ENCODE assay signal across 9 cellular contexts in genomic region chr1:37947364-37947763, GRCh38. TPM values are rescaled to one million over a fixed set of nuclear protein-coding genes. Genes with fewer than 3 reads are reported as not detected.
DNase-seq lines count a peak whose midpoint lies in the region; ATAC-seq and TF ChIP-seq lines count a peak whose summit lies in the region.
"Had no signal": no experiment of that assay in that cellular context is flagged by ENCODE, and none has a peak within 500 bp of the region (broad histone marks: within the 10 kb centered on the region; RNA-seq: fewer than 3 reads in every experiment).

No MANE protein-coding gene starts in this region.

- no peak overlapping the region for H3K27ac Mint-ChIP-seq in nephron progenitor cell

- H3K36me3 ChIP-seq in BLaER1 treated with 17β-estradiol and CSF1 and Interleukin-3, amounts not matched to agents 10 nM and 100 nM = peaks cover 0 to 29% (median 13%) of the 10 kb centered on the region in 11 experiments; a peak in 15 of 22 replicates
- H3K36me3 ChIP-seq in mammary epithelial cell (ENCODE audit: insufficient read depth, low read length) = no peaks in the 10 kb centered on the region

- H3K27ac ChIP-seq in BLaER1 treated with 17β-estradiol and CSF1 and Interleukin-3, amounts not matched to agents 10 nM and 100 nM = peak overlapping the region; percentile 72 to 91 (median 85)
- H3K27ac ChIP-seq in HL-60 (replicated peaks) (peak overlapping the region; percentile 73; the same call in 1 of the 2 replicates), mammary epithelial cell (ENCODE audit: insufficient read depth, low read depth, low read length) (no peak overlapping the region), RWPE1 (no peak overlapping the region)

- no peaks in the 10 kb centered on the region for H3K36me3 Mint-ChIP-seq in nephron progenitor cell (ENCODE audit: low read depth)

- no peaks in the 10 kb centered on the region for H3K27me3 Mint-ChIP-seq in nephron progenitor cell (ENCODE audit: low read depth, poor library complexity)

- H3K79me2 ChIP-seq in mammary epithelial cell (ENCODE audit: insufficient read depth, low read length) = no peaks in the 10 kb centered on the region

- peak overlapping the region; percentile 96 for H3K4me3 Mint-ChIP-seq in nephron progenitor cell

- H3K27me3 ChIP-seq in BLaER1 treated with 17β-estradiol and CSF1 and Interleukin-3, amounts not matched to agents 10 nM and 100 nM = no peaks in the 10 kb centered on the region
- H3K27me3 ChIP-seq in HL-60 (ENCODE audit: insufficient read depth, poor library complexity, severe bottlenecking) (no peaks in the 10 kb centered on the region), mammary epithelial cell (ENCODE audit: insufficient read depth, low read length) (no peaks in the 10 kb centered on the region)

- no peaks in the 10 kb centered on the region for H3K9me3 Mint-ChIP-seq in nephron progenitor cell

- ATAC-seq in GM21360 (IDR thresholded peaks at IDR 0.05; ENCODE audit: unreplicated experiment) (no peak), GM19397 (IDR thresholded peaks at IDR 0.05; ENCODE audit: unreplicated experiment) (no peak)
- ATAC-seq: PC-3 had no signal

- peak overlapping the region; percentile 68 for H2AFZ ChIP-seq in mammary epithelial cell (ENCODE audit: low read depth, low read length)

- peaks cover 23% of the 10 kb centered on the region for H3K4me1 Mint-ChIP-seq in nephron progenitor cell

- H3K9me3 ChIP-seq in BLaER1 treated with 17β-estradiol and CSF1 and Interleukin-3, amounts not matched to agents 10 nM and 100 nM (replicated peaks in 1 of 11) = no peaks in the 10 kb centered on the region
- H3K9me3 ChIP-seq in mammary epithelial cell (replicated peaks; ENCODE audit: insufficient read depth, low read length) = no peaks in the 10 kb centered on the region

- peaks cover 30 to 54% (median 40%) of the 10 kb centered on the region in 10 experiments for H3K4me1 ChIP-seq in BLaER1 treated with 17β-estradiol and CSF1 and Interleukin-3, amounts not matched to agents 10 nM and 100 nM
- peaks cover 3% of the 10 kb centered on the region for H3K4me1 ChIP-seq in mammary epithelial cell (ENCODE audit: insufficient read depth, low read length)

- no TSS peak for BruUV-seq in mammary epithelial cell (replicated peaks; lab: Mats Ljungman, UMichigan)

- TF ChIP-seq CTCF in HL-60 (IDR thresholded peaks at IDR 0.05; ENCODE audit: insufficient read depth, low read length) = no peak
- no peak for TF ChIP-seq CTCF in mammary epithelial cell (conservative IDR thresholded peaks at IDR 0.05 in 1 of 2, IDR thresholded peaks at IDR 0.05 in 1 of 2; ENCODE audit: extremely low read depth in 1 of 2, insufficient read depth in 1 of 2, low read depth in 1 of 2, low read length in 2 of 2)
- no peak for TF ChIP-seq CTCF in nephron progenitor cell (IDR thresholded peaks at IDR 0.05)
- no peak for TF ChIP-seq CTCF in RWPE1 (conservative IDR thresholded peaks at IDR 0.05; ENCODE audit: low read depth)
- no peak for TF ChIP-seq CTCF in GM10266 (IDR thresholded peaks at IDR 0.05; ENCODE audit: control insufficient read depth, insufficient read depth, low read depth, missing control alignments)

- CTCF ChIA-PET in mammary epithelial cell (lab: Charles Lee; ENCODE audit: low non-redundant PET) = no interaction called here
- CTCF ChIA-PET in RWPE1 (lab: Yijun Ruan, JAX) = no interaction called here

- intact Hi-C loops in mammary epithelial cell (cut with micrococcal nuclease) = loop anchor here (2.0 kb wide), 1 partner anchor 15 kb away; no protein-coding TSS in a partner anchor

- WGBS in mammary epithelial cell (ENCODE audit: low coverage, missing lambda C conversion rate) = 74% methylated on average over 5 of the region's 6 CpGs

- in situ Hi-C loops in mammary epithelial cell (cut with MboI; ENCODE audit: low sequenced_read_pairs in 2 of 2) = no loop called here

- no peaks in the 10 kb centered on the region for H4K20me1 ChIP-seq in BLaER1 treated with 17β-estradiol and CSF1 and Interleukin-3, amounts not matched to agents 10 nM and 100 nM
- no peaks in the 10 kb centered on the region for H4K20me1 ChIP-seq in mammary epithelial cell (ENCODE audit: insufficient read depth, low read length)

- POLR2A ChIA-PET in RWPE1 (lab: Yijun Ruan, JAX; ENCODE audit: low non-redundant PET) = no interaction called here

- H3K4me2 ChIP-seq in BLaER1 treated with 17β-estradiol and CSF1 and Interleukin-3, amounts not matched to agents 10 nM and 100 nM = peak overlapping the region; percentile 89 to 98 (median 95)
- no peak overlapping the region for H3K4me2 ChIP-seq in mammary epithelial cell (ENCODE audit: insufficient read depth, low read depth, low read length)

- DNase-seq in HL-60 (ENCODE audit: low read depth in 1 of 2, low spot score in 1 of 2) = no peak
- no peak for DNase-seq in mammary epithelial cell
- DNase-seq in nephron progenitor cell = no peak
- no peak for DNase-seq in RWPE1 (ENCODE audit: low spot score)
- DNase-seq in GM10266 (ENCODE audit: extremely low spot score) = no peak
- DNase-seq: PC-3 had no signal

- H3K9ac ChIP-seq in BLaER1 treated with 17β-estradiol and CSF1 and Interleukin-3, amounts not matched to agents 10 nM and 100 nM = peak overlapping the region; percentile 70 to 92 (median 84); a peak in 19 of 22 replicates
- no peak overlapping the region for H3K9ac ChIP-seq in mammary epithelial cell (ENCODE audit: insufficient read depth, low read length)

- dilution Hi-C loops in mammary epithelial cell (cut with HindIII; ENCODE audit: low sequenced_read_pairs) = no loop called here

- peak overlapping the region; percentile 66 to 92 (median 80); a peak in 16 of 20 replicates for H3K4me3 ChIP-seq in BLaER1 treated with 17β-estradiol and CSF1 and Interleukin-3, amounts not matched to agents 10 nM and 100 nM
- H3K4me3 ChIP-seq in HL-60 (replicated peaks; ENCODE audit: insufficient read depth, low read length) (peak overlapping the region; percentile 79), mammary epithelial cell (replicated peaks in 1 of 3; ENCODE audit: insufficient read depth in 1 of 3, low read depth in 2 of 3, low read length in 3 of 3) (no peak overlapping the region)

RNA-seq across cellular contexts. Expression of gene INPP5B, which starts 0.5 kb away (rescaled TPM):
- 10 to 100 TPM; 11.2 to 17.5 TPM for total RNA-seq in mammary epithelial cell
- polyA plus RNA-seq in mammary epithelial cell = 4.5 TPM
- polyA minus RNA-seq in mammary epithelial cell = 10.5 TPM

RNA-seq across cellular contexts. Expression of gene SF3A3, which starts 42.5 kb away (rescaled TPM):
- 10 to 100 TPM; 55.7 to 73.8 TPM for total RNA-seq in mammary epithelial cell
- polyA plus RNA-seq in mammary epithelial cell = 45.0 TPM
- polyA minus RNA-seq in mammary epithelial cell = 304 TPM

RNA-seq across cellular contexts. Expression of gene FHL3, which starts 58.0 kb away (rescaled TPM):
- total RNA-seq in mammary epithelial cell = 10 to 100 TPM; 21.5 to 29.0 TPM
- polyA plus RNA-seq in mammary epithelial cell = 15.6 TPM
- polyA minus RNA-seq in mammary epithelial cell = 77.3 TPM

Comparison
In these comparisons a context has a peak if more than half of its experiments do, and no peak if none do; other contexts are left out.
1. H3K27ac ChIP-seq: peak in BLaER1 treated with 17β-estradiol and CSF1 and Interleukin-3, amounts not matched to agents 10 nM and 100 nM (11 of 11) and HL-60 (single experiment); none in mammary epithelial cell (single experiment) and RWPE1 (single experiment).
2. H3K4me3 ChIP-seq: peak in BLaER1 treated with 17β-estradiol and CSF1 and Interleukin-3, amounts not matched to agents 10 nM and 100 nM (10 of 10) and HL-60 (single experiment); none in mammary epithelial cell (0 of 3).